2 cellular contexts compared by ENCODE assay signal in genomic region chr7:124701955-124702354, GRCh38.
TF ChIP-seq lines count a peak whose summit lies in the region.

No MANE protein-coding gene starts in this region.

TF ChIP-seq in liver, 16 proteins besides CTCF, POLR2A, EP300 and RAD21 (continued from another document):
- TF ChIP-seq, protein P1, sequence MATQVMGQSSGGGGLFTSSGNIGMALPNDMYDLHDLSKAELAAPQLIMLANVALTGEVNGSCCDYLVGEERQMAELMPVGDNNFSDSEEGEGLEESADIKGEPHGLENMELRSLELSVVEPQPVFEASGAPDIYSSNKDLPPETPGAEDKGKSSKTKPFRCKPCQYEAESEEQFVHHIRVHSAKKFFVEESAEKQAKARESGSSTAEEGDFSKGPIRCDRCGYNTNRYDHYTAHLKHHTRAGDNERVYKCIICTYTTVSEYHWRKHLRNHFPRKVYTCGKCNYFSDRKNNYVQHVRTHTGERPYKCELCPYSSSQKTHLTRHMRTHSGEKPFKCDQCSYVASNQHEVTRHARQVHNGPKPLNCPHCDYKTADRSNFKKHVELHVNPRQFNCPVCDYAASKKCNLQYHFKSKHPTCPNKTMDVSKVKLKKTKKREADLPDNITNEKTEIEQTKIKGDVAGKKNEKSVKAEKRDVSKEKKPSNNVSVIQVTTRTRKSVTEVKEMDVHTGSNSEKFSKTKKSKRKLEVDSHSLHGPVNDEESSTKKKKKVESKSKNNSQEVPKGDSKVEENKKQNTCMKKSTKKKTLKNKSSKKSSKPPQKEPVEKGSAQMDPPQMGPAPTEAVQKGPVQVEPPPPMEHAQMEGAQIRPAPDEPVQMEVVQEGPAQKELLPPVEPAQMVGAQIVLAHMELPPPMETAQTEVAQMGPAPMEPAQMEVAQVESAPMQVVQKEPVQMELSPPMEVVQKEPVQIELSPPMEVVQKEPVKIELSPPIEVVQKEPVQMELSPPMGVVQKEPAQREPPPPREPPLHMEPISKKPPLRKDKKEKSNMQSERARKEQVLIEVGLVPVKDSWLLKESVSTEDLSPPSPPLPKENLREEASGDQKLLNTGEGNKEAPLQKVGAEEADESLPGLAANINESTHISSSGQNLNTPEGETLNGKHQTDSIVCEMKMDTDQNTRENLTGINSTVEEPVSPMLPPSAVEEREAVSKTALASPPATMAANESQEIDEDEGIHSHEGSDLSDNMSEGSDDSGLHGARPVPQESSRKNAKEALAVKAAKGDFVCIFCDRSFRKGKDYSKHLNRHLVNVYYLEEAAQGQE (IDR thresholded peaks at IDR 0.05) = no peak

TF ChIP-seq in HepG2, 621 proteins besides CTCF, POLR2A, EP300 and RAD21 (continued from another document):
- TF ChIP-seq, protein P2, sequence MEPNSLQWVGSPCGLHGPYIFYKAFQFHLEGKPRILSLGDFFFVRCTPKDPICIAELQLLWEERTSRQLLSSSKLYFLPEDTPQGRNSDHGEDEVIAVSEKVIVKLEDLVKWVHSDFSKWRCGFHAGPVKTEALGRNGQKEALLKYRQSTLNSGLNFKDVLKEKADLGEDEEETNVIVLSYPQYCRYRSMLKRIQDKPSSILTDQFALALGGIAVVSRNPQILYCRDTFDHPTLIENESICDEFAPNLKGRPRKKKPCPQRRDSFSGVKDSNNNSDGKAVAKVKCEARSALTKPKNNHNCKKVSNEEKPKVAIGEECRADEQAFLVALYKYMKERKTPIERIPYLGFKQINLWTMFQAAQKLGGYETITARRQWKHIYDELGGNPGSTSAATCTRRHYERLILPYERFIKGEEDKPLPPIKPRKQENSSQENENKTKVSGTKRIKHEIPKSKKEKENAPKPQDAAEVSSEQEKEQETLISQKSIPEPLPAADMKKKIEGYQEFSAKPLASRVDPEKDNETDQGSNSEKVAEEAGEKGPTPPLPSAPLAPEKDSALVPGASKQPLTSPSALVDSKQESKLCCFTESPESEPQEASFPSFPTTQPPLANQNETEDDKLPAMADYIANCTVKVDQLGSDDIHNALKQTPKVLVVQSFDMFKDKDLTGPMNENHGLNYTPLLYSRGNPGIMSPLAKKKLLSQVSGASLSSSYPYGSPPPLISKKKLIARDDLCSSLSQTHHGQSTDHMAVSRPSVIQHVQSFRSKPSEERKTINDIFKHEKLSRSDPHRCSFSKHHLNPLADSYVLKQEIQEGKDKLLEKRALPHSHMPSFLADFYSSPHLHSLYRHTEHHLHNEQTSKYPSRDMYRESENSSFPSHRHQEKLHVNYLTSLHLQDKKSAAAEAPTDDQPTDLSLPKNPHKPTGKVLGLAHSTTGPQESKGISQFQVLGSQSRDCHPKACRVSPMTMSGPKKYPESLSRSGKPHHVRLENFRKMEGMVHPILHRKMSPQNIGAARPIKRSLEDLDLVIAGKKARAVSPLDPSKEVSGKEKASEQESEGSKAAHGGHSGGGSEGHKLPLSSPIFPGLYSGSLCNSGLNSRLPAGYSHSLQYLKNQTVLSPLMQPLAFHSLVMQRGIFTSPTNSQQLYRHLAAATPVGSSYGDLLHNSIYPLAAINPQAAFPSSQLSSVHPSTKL (CRISPR knock-in tag; IDR thresholded peaks at IDR 0.05) = no peak
- TF ChIP-seq, protein P3, sequence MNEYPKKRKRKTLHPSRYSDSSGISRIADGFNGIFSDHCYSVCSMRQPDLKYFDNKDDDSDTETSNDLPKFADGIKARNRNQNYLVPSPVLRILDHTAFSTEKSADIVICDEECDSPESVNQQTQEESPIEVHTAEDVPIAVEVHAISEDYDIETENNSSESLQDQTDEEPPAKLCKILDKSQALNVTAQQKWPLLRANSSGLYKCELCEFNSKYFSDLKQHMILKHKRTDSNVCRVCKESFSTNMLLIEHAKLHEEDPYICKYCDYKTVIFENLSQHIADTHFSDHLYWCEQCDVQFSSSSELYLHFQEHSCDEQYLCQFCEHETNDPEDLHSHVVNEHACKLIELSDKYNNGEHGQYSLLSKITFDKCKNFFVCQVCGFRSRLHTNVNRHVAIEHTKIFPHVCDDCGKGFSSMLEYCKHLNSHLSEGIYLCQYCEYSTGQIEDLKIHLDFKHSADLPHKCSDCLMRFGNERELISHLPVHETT (CRISPR knock-in tag; conservative IDR thresholded peaks at IDR 0.05) = no peak
- TF ChIP-seq HOXA5 (CRISPR knock-in tag; IDR thresholded peaks at IDR 0.05) (no peak), ZNF556 (CRISPR knock-in tag; IDR thresholded peaks at IDR 0.05; ENCODE audit: borderline replicate concordance) (no peak), FOXM1 (CRISPR knock-in tag; IDR thresholded peaks at IDR 0.05) (no peak), POLR2AphosphoS2 (IDR thresholded peaks at IDR 0.05; ENCODE audit: low read depth, low read length) (no peak), U2AF1 (optimal IDR thresholded peaks at IDR 0.05; ENCODE audit: low read depth, low read length) (no peak), MEF2D (CRISPR knock-in tag; IDR thresholded peaks at IDR 0.05) (no peak), ZNF75D (CRISPR knock-in tag; IDR thresholded peaks at IDR 0.05; ENCODE audit: borderline replicate concordance) (no peak), ZSCAN12 (CRISPR knock-in tag; IDR thresholded peaks at IDR 0.05) (no peak), TEAD2 (CRISPR knock-in tag; IDR thresholded peaks at IDR 0.05) (no peak), ZNF616 (CRISPR knock-in tag; IDR thresholded peaks at IDR 0.05; ENCODE audit: low read depth) (no peak)
